In genomic region chr5:137347865-137348264, GRCh38 we compare ENCODE assay signal across 20 cellular contexts.
DNase-seq lines count a peak whose midpoint lies in the region; ATAC-seq and TF ChIP-seq lines count a peak whose summit lies in the region.
"Had no signal": no experiment of that assay in that cellular context is flagged by ENCODE, and none has a peak within 500 bp of the region (broad histone marks: within the 10 kb centered on the region; RNA-seq: fewer than 3 reads in every experiment).

No MANE protein-coding gene starts in this region.

- no peak for TF ChIP-seq CTCF in right atrium auricular region (IDR thresholded peaks at IDR 0.05)

- no peaks in the 10 kb centered on the region for H3K4me1 Mint-ChIP-seq in natural killer cell treated with Interleukin-12 subunit alpha and Interleukin-12 subunit beta and Interleukin-15 and Interleukin-18, amount 100 ng/mL, for 72 hours (ENCODE audit: low read depth in 2 of 2)
- H3K4me1 Mint-ChIP-seq in stimulated activated memory B cell treated with anti-CD40 and anti-IgM and Interleukin-4, amounts not matched to agents 10 μg/mL and 1 μg/mL and 100 μg/mL, for 72 hours = no peaks in the 10 kb centered on the region
- H3K4me1 Mint-ChIP-seq: B cell; CD4-positive, CD25-positive, alpha-beta regulatory T cell had no signal

- no peak overlapping the region for H3K27ac Mint-ChIP-seq in natural killer cell treated with Interleukin-12 subunit alpha and Interleukin-12 subunit beta and Interleukin-15 and Interleukin-18, amount 100 ng/mL, for 72 hours
- H3K27ac Mint-ChIP-seq in stimulated activated memory B cell treated with anti-CD40 and anti-IgM and Interleukin-4, amounts not matched to agents 10 μg/mL and 1 μg/mL and 100 μg/mL, for 72 hours = no peak overlapping the region
- H3K27ac Mint-ChIP-seq: B cell; CD4-positive, CD25-positive, alpha-beta regulatory T cell; CD8-positive, alpha-beta T cell had no signal

- no peak overlapping the region for H3K4me3 ChIP-seq in right atrium auricular region
- H3K4me3 ChIP-seq: BLaER1, GM12878, GM23248 had no signal

- no peaks in the 10 kb centered on the region for H3K36me3 ChIP-seq in right atrium auricular region
- H3K36me3 ChIP-seq: BLaER1 had no signal

- no peaks in the 10 kb centered on the region for H3K27me3 ChIP-seq in right atrium auricular region
- H3K27me3 ChIP-seq: BLaER1 had no signal

- H3K9me3 ChIP-seq in right atrium auricular region = no peaks in the 10 kb centered on the region
- H3K9me3 ChIP-seq: BLaER1, Caco-2 had no signal

- H3K27me3 Mint-ChIP-seq in natural killer cell treated with Interleukin-12 subunit alpha and Interleukin-12 subunit beta and Interleukin-15 and Interleukin-18, amount 100 ng/mL, for 72 hours = peaks cover 5 to 15% of the 10 kb centered on the region in 2 donors
- no peaks in the 10 kb centered on the region for H3K27me3 Mint-ChIP-seq in stimulated activated memory B cell treated with anti-CD40 and anti-IgM and Interleukin-4, amounts not matched to agents 10 μg/mL and 1 μg/mL and 100 μg/mL, for 72 hours
- H3K27me3 Mint-ChIP-seq: B cell; CD4-positive, CD25-positive, alpha-beta regulatory T cell had no signal

- peak; percentile 39 for DNase-seq in cardiac septum (ENCODE audit: low spot score)
- DNase-seq in right atrium auricular region (ENCODE audit: low spot score) = no peak
- DNase-seq in NCI-H526 treated with DMSO at 0.1 percent for 48 hours (lab: John Stamatoyannopoulos, UW) = peak; percentile 95
- peak; percentile 16 for DNase-seq in mucosa of gallbladder (ENCODE audit: low spot score)
- DNase-seq in epidermal melanocyte (ENCODE audit: insufficient read length, low spot score) = no peak
- no peak for DNase-seq in natural killer cell treated with Interleukin-12 subunit alpha and Interleukin-12 subunit beta and Interleukin-15 and Interleukin-18, amount 100 ng/mL, for 72 hours (ENCODE audit: low spot score)
- DNase-seq: Caco-2; CD4-positive, CD25-positive, alpha-beta regulatory T cell; CD8-positive, alpha-beta T cell; DMS153; DND-41; GM23248; H7; HCEC 1CT had no signal

- ATAC-seq in natural killer cell treated with Interleukin-12 subunit alpha and Interleukin-12 subunit beta and Interleukin-15 and Interleukin-18, amount 100 ng/mL, for 72 hours = no peak
- no peak for ATAC-seq in stimulated activated memory B cell treated with anti-CD40 and anti-IgM and Interleukin-4, amounts not matched to agents 10 μg/mL and 1 μg/mL and 100 μg/mL, for 72 hours
- ATAC-seq: CD8-positive, alpha-beta T cell; GM12878 had no signal

- intact Hi-C loops in cardiac septum (cut with DNase I) = no loop called here

- H3K36me3 Mint-ChIP-seq in natural killer cell treated with Interleukin-12 subunit alpha and Interleukin-12 subunit beta and Interleukin-15 and Interleukin-18, amount 100 ng/mL, for 72 hours = no peaks in the 10 kb centered on the region
- no peaks in the 10 kb centered on the region for H3K36me3 Mint-ChIP-seq in stimulated activated memory B cell treated with anti-CD40 and anti-IgM and Interleukin-4, amounts not matched to agents 10 μg/mL and 1 μg/mL and 100 μg/mL, for 72 hours
- H3K36me3 Mint-ChIP-seq: CD4-positive, CD25-positive, alpha-beta regulatory T cell; CD8-positive, alpha-beta T cell had no signal

- H3K27ac ChIP-seq in right atrium auricular region = no peak overlapping the region
- H3K27ac ChIP-seq: 22Rv1, BLaER1, C4-2B, GM23248 had no signal

- peaks cover 0 to 15% of the 10 kb centered on the region in 2 donors for H3K4me1 ChIP-seq in right atrium auricular region
- H3K4me1 ChIP-seq: BLaER1, Caco-2 had no signal

- no peak overlapping the region for H3K4me3 Mint-ChIP-seq in natural killer cell treated with Interleukin-12 subunit alpha and Interleukin-12 subunit beta and Interleukin-15 and Interleukin-18, amount 100 ng/mL, for 72 hours
- no peak overlapping the region for H3K4me3 Mint-ChIP-seq in stimulated activated memory B cell treated with anti-CD40 and anti-IgM and Interleukin-4, amounts not matched to agents 10 μg/mL and 1 μg/mL and 100 μg/mL, for 72 hours
- H3K4me3 Mint-ChIP-seq: B cell; CD4-positive, CD25-positive, alpha-beta regulatory T cell; CD8-positive, alpha-beta T cell had no signal

- no peaks in the 10 kb centered on the region for H3K9me3 Mint-ChIP-seq in natural killer cell treated with Interleukin-12 subunit alpha and Interleukin-12 subunit beta and Interleukin-15 and Interleukin-18, amount 100 ng/mL, for 72 hours
- no peaks in the 10 kb centered on the region for H3K9me3 Mint-ChIP-seq in stimulated activated memory B cell treated with anti-CD40 and anti-IgM and Interleukin-4, amounts not matched to agents 10 μg/mL and 1 μg/mL and 100 μg/mL, for 72 hours
- H3K9me3 Mint-ChIP-seq: CD8-positive, alpha-beta T cell had no signal

Comparison
In these comparisons a context has a peak if more than half of its experiments do, and no peak if none do; other contexts are left out.
1. DNase-seq: peak in cardiac septum (single experiment), NCI-H526 treated with DMSO at 0.1 percent for 48 hours (single experiment) and mucosa of gallbladder (single experiment); none in right atrium auricular region (single experiment), epidermal melanocyte (single experiment) and natural killer cell treated with Interleukin-12 subunit alpha and Interleukin-12 subunit beta and Interleukin-15 and Interleukin-18, amount 100 ng/mL, for 72 hours (single experiment).